ENCODE assay signal across 8 cellular contexts in the genomic region with DNA sequence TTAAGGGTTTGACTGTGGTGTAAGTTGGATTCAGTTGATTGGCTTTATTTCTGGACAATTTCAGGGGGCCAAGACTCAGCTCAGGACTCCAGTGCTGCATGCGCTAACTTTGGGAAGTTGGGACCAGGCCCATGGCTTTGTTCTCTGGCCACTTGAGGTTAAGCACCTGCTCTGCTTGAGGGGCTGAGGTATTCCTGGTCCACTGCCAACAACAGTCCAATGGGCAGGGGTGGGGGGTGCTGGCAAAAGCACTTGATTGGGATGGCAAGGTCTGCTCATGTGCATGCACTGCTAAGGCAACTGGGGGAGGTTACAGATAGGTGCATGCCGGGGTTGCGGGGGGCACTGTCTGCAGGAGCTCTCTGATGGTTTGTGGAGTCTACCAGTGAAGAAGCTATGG. TPM values are rescaled to one million over a fixed set of nuclear protein-coding genes. Genes with fewer than 3 reads are reported as not detected.
"Had no signal": no experiment of that assay in that cellular context is flagged by ENCODE, and none has a peak within 500 bp of the region (broad histone marks: within the 10 kb centered on the region; RNA-seq: fewer than 3 reads in every experiment).

No MANE protein-coding gene starts in this region.

- H2AFZ ChIP-seq: GM23248 had no signal

- H3K27ac ChIP-seq: GM23248 had no signal

- H3K4me3 ChIP-seq: GM23248 had no signal

- FAIRE-seq: HepG2 had no signal

- DNase-seq: GM23248, GOT3, H9, HCEC 1CT, KBM-7 had no signal

RNA-seq across cellular contexts. Expression of a gene that starts 52.6 kb away (rescaled TPM):
- total RNA-seq: GM23248, H4, H9, HepG2, HT1080 had no signal
